In genomic region chr16:66696669-66697630, GRCh38 we compare ENCODE assay signal across 8 cellular contexts. TPM values are rescaled to one million over a fixed set of nuclear protein-coding genes. Genes with fewer than 3 reads are reported as not detected.
A peak's percentile ranks its signal among the peaks of the same experiment; 100 is the strongest.
DNase-seq lines count a peak whose midpoint lies in the region; ATAC-seq, FAIRE-seq and TF ChIP-seq lines count a peak whose summit lies in the region.

TSS of gene CMTM4 (minus strand) at chr16:66696743. CDS start at chr16:66696525, 218 bp downstream.

- no peaks in the 10 kb centered on the region for H3K9me3 Mint-ChIP-seq in activated T-cell treated with anti-CD3 and anti-CD28 coated beads, Interleukin-2, amount 50 U/mL, for 72 hours

- H3K4me1 Mint-ChIP-seq in activated T-cell treated with anti-CD3 and anti-CD28 coated beads, Interleukin-2, amount 50 U/mL, for 72 hours (ENCODE audit: low read depth), result peaks cover 13% of the 10 kb centered on the region

- intact Hi-C loops in PC-9 (cut with micrococcal nuclease; ENCODE audit: unreplicated experiment), result loop anchor here (2.0 kb wide), 1 partner anchor 90 kb away; no protein-coding TSS in a partner anchor
- intact Hi-C loops in esophagus squamous epithelium (cut with DNase I), result no loop called here

- peak; percentile 94 for FAIRE-seq in HTR-8/SVneo (lab: Jason Lieb, UNC)

- H3K27me3 ChIP-seq in PC-9 (ENCODE audit: insufficient read depth, low read depth), result no peaks in the 10 kb centered on the region
- H3K27me3 ChIP-seq in esophagus squamous epithelium, result no peaks in the 10 kb centered on the region

- TF ChIP-seq CTCF in GM20000 (IDR thresholded peaks at IDR 0.05; ENCODE audit: extremely low read depth, missing control alignments) (peak; percentile 22), PC-9 (conservative IDR thresholded peaks at IDR 0.05) (no peak; the same call in 1 of the 2 replicates), esophagus squamous epithelium (IDR thresholded peaks at IDR 0.05) (peak in 3 of 6 experiments; percentile 7 to 24 (median 20))

- WGBS in esophagus squamous epithelium, 2 donors, result 32 to 37% methylated on average over 5 to 7 of the region's 84 CpGs

- H3K9me2 ChIP-seq in PC-9 (ENCODE audit: insufficient read depth), result no peaks in the 10 kb centered on the region

- no peaks in the 10 kb centered on the region for H3K36me3 ChIP-seq in PC-9 (ENCODE audit: low read depth)
- H3K36me3 ChIP-seq in esophagus squamous epithelium, result no peaks in the 10 kb centered on the region

- peaks cover 8% of the 10 kb centered on the region; the same call in 1 of the 2 replicates for H3F3A ChIP-seq in PC-9 (ENCODE audit: insufficient read depth, low read depth)

- no peaks in the 10 kb centered on the region for H3K36me3 Mint-ChIP-seq in activated T-cell treated with anti-CD3 and anti-CD28 coated beads, Interleukin-2, amount 50 U/mL, for 72 hours (ENCODE audit: insufficient read depth in 2 of 2)

- POLR2A ChIA-PET in PC-9 (lab: Charles Lee; ENCODE audit: unreplicated experiment), result no interaction called here

- peak; percentile 93 to 94 for ATAC-seq in activated T-cell treated with anti-CD3 and anti-CD28 coated beads, Interleukin-2, amount 50 U/mL, for 72 hours (replicated peaks in 1 of 2)

- peaks cover 10% of the 10 kb centered on the region; the same call in 1 of the 2 replicates for H4K20me1 ChIP-seq in PC-9 (ENCODE audit: insufficient read depth)

- peak in 1 of 4 donors; percentile 39 for TF ChIP-seq POLR2A in esophagus squamous epithelium (IDR thresholded peaks at IDR 0.05)

- H3K4me3 ChIP-seq in PC-9, result peak within 1 kb of the TSS; percentile 91
- H3K4me3 ChIP-seq in esophagus squamous epithelium, result peak within 1 kb of the TSS; percentile 66 to 92 (median 87)

- H3K27me3 Mint-ChIP-seq in activated T-cell treated with anti-CD3 and anti-CD28 coated beads, Interleukin-2, amount 50 U/mL, for 72 hours (ENCODE audit: low read depth), result peaks cover 15% of the 10 kb centered on the region

- DNase-seq in COR-L47 (lab: John Stamatoyannopoulos, UW) (peak; percentile 85), GM20000 (ENCODE audit: low spot score) (peak; percentile 98), HTR-8/SVneo (ENCODE audit: insufficient read length, low spot score) (peak; percentile 87), PC-9 (peak; percentile 62 to 90), esophagus squamous epithelium (lab: John Stamatoyannopoulos, UW) (no peak), myocyte (ENCODE audit: low read depth) (peak; percentile 87)
- DNase-seq in activated T-cell treated with anti-CD3 and anti-CD28 coated beads, Interleukin-2, amount 50 U/mL, for 72 hours, result peak; percentile 75 to 82
- peak; percentile 43 to 45 for DNase-seq in stimulated activated CD8-positive, alpha-beta memory T cell treated with anti-CD3 and anti-CD28 coated beads, Interleukin-7, amount 100 ng/mL, for 1 hour (ENCODE audit: low read depth in 2 of 2)

- peak within 1 kb of the TSS; percentile 28 for H3K27ac Mint-ChIP-seq in activated T-cell treated with anti-CD3 and anti-CD28 coated beads, Interleukin-2, amount 50 U/mL, for 72 hours

- peaks cover 40% of the 10 kb centered on the region for H3K79me2 ChIP-seq in PC-9 (ENCODE audit: low read depth)

- H3K27ac ChIP-seq in PC-9, result peak within 1 kb of the TSS; percentile 30; the same call in 1 of the 2 replicates
- peak within 1 kb of the TSS; percentile 89 to 94 (median 93) for H3K27ac ChIP-seq in esophagus squamous epithelium

- H3K4me3 Mint-ChIP-seq in activated T-cell treated with anti-CD3 and anti-CD28 coated beads, Interleukin-2, amount 50 U/mL, for 72 hours, result peak within 1 kb of the TSS; percentile 84 to 94

- H3K9me3 ChIP-seq in PC-9 (ENCODE audit: insufficient read depth, low read depth) (no peaks in the 10 kb centered on the region), esophagus squamous epithelium (no peaks in the 10 kb centered on the region)

- H3K4me2 ChIP-seq in PC-9, result peak within 1 kb of the TSS; percentile 95

- H2AFZ ChIP-seq in PC-9, result peak within 1 kb of the TSS; percentile 96

- TSS peak; percentile 51 for BruUV-seq in PC-9 (replicated peaks; lab: Mats Ljungman, UMichigan)

- CTCF ChIA-PET in PC-9 (lab: Charles Lee), result interaction anchor here (0.7 kb wide), 1 partner anchor 133 kb away, joined by 6 read pairs; no protein-coding TSS in a partner anchor

- H3K4me1 ChIP-seq in PC-9 (replicated peaks; ENCODE audit: insufficient read depth) (peaks cover 32% of the 10 kb centered on the region), esophagus squamous epithelium (peaks cover 12 to 49% (median 15%) of the 10 kb centered on the region in 3 donors)

RNA-seq across cellular contexts. Expression of gene CMTM4, which starts in this region (rescaled TPM):
- total RNA-seq in PC-9 (2021) (81.3 and 105 TPM in 2 replicates), esophagus squamous epithelium (10 to 100 TPM; 13.7 to 24.0 (median 15.8) TPM), myocyte (10.7 and 10.9 TPM in 2 replicates)
- total RNA-seq in activated T-cell treated with anti-CD3 and anti-CD28 coated beads, Interleukin-2, amount 50 U/mL, for 72 hours, result 1 to 10 TPM; 3.7 to 3.9 TPM
- 15.7 TPM for polyA plus RNA-seq in myocyte (2012)
